15 cellular contexts compared by ENCODE assay signal in the genomic region with DNA sequence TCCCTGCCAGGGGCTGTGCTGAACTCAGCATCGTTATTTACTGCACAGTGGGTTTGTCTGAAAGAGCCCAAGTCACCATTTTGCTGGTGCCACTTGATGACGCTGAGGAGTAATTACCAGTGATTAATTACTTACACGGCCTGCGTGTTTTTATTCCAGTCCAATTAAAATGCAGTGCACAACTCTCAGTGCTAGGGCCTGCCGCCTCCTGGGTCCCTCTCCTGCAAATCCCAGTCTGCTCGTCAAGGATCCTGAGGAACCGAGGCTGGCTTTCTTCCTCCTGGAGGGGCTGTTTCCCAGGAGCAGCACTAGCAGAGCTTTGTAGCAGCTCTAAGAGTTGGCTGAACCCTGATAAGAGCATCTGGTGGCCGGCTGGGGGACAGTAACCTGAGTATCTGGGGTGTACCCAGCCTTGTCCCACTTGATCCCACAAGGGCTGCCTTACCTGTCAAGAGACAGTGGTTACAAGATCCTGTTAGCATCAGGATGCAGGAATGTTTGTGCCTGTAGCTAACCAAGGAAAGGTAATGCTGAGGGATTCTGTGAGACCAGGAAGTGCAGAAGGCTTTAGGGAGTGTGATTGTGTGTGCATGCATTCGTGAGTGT. TPM values are rescaled to one million over a fixed set of nuclear protein-coding genes. Genes with fewer than 3 reads are reported as not detected.
"Had no signal": no experiment of that assay in that cellular context is flagged by ENCODE, and none has a peak within 500 bp of the region (broad histone marks: within the 10 kb centered on the region; RNA-seq: fewer than 3 reads in every experiment).

No MANE protein-coding gene starts in this region.

- H3K36me3 ChIP-seq: cardiac muscle cell had no signal

- DNase-seq: activated CD8-positive, alpha-beta memory T cell treated with anti-CD3 and anti-CD28 coated beads, Interleukin-2, amount 10 ng/mL, durations not matched to agents 7 days and 5 days; activated naive CD4-positive, alpha-beta T cell treated with anti-CD3 and anti-CD28 coated beads for 36 hours; activated T-cell treated with anti-CD3 and anti-CD28 coated beads, Interleukin-2, amount 50 U/mL, for 1 hour had no signal

- H3K4me3 ChIP-seq: ascending aorta, cardiac muscle cell, lung, prostate gland, right lobe of liver, suprapubic skin, upper lobe of left lung had no signal

- H3K27ac Mint-ChIP-seq: activated CD8-positive, alpha-beta memory T cell treated with anti-CD3 and anti-CD28 coated beads, Interleukin-2, amount 10 ng/mL, durations not matched to agents 7 days and 5 days; activated naive CD4-positive, alpha-beta T cell treated with anti-CD3 and anti-CD28 coated beads for 36 hours; activated T-helper 2 cell treated with anti-CD3 and anti-CD28 coated beads, Interferon-gamma antibody, Interleukin-2, Interleukin-4, amounts not matched to agents 10 μg/mL and 5 μg/mL and 100 μg/mL, durations not matched to agents 14 hours and 24 hours and 36 hours; stimulated activated naive CD8-positive, alpha-beta T cell treated with anti-CD3 and anti-CD28 coated beads, Interleukin-15, Interleukin-2, amounts not matched to agents 100 ng/mL and 50 ng/mL, for 24 hours had no signal

- H3K9me3 ChIP-seq: ascending aorta, prostate gland, right lobe of liver, suprapubic skin, upper lobe of left lung had no signal

- H3K4me3 Mint-ChIP-seq: activated CD8-positive, alpha-beta memory T cell treated with anti-CD3 and anti-CD28 coated beads, Interleukin-2, amount 10 ng/mL, durations not matched to agents 7 days and 5 days; activated naive CD4-positive, alpha-beta T cell treated with anti-CD3 and anti-CD28 coated beads for 36 hours; stimulated activated naive CD8-positive, alpha-beta T cell treated with anti-CD3 and anti-CD28 coated beads, Interleukin-15, Interleukin-2, amounts not matched to agents 100 ng/mL and 50 ng/mL, for 24 hours had no signal

- H3K27ac ChIP-seq: ascending aorta, cardiac muscle cell, prostate gland, right lobe of liver, suprapubic skin, upper lobe of left lung had no signal

- ATAC-seq: activated CD4-positive, CD25-positive, alpha-beta regulatory T cell treated with anti-CD3 and anti-CD28 coated beads, Interleukin-2, amount 50 U/mL, for 24 hours; activated CD8-positive, alpha-beta memory T cell treated with anti-CD3 and anti-CD28 coated beads, Interleukin-2, amount 10 ng/mL, durations not matched to agents 7 days and 5 days; esophagus mucosa had no signal

- H3K4me1 ChIP-seq: ascending aorta, prostate gland, suprapubic skin had no signal

- H3K27me3 Mint-ChIP-seq: activated CD8-positive, alpha-beta memory T cell treated with anti-CD3 and anti-CD28 coated beads, Interleukin-2, amount 10 ng/mL, durations not matched to agents 7 days and 5 days; stimulated activated naive CD8-positive, alpha-beta T cell treated with anti-CD3 and anti-CD28 coated beads, Interleukin-15, Interleukin-2, amounts not matched to agents 100 ng/mL and 50 ng/mL, for 24 hours had no signal

- H3K27me3 ChIP-seq: ascending aorta, cardiac muscle cell, right lobe of liver, suprapubic skin, upper lobe of left lung had no signal

- H3K36me3 Mint-ChIP-seq: activated CD8-positive, alpha-beta memory T cell treated with anti-CD3 and anti-CD28 coated beads, Interleukin-2, amount 10 ng/mL, durations not matched to agents 7 days and 5 days had no signal

- H3K9me3 Mint-ChIP-seq: activated naive CD4-positive, alpha-beta T cell treated with anti-CD3 and anti-CD28 coated beads for 36 hours; activated T-helper 2 cell treated with anti-CD3 and anti-CD28 coated beads, Interferon-gamma antibody, Interleukin-2, Interleukin-4, amounts not matched to agents 10 μg/mL and 5 μg/mL and 100 μg/mL, durations not matched to agents 14 hours and 24 hours and 36 hours; stimulated activated naive CD8-positive, alpha-beta T cell treated with anti-CD3 and anti-CD28 coated beads, Interleukin-15, Interleukin-2, amounts not matched to agents 100 ng/mL and 50 ng/mL, for 24 hours had no signal

RNA-seq across cellular contexts. Expression of gene LRRC4, which starts 45.1 kb away (rescaled TPM):
- total RNA-seq: activated CD8-positive, alpha-beta memory T cell treated with anti-CD3 and anti-CD28 coated beads, Interleukin-2, amount 10 ng/mL, durations not matched to agents 7 days and 5 days; T-helper 2 cell treated with Interferon-gamma antibody and Interleukin-4, amounts not matched to agents 100 ng/mL and 5 ng/mL, for 36 hours had no signal
